In genomic region chr10:7611909-7612308, GRCh38 we compare ENCODE assay signal across 16 cellular contexts. TPM values are rescaled to one million over a fixed set of nuclear protein-coding genes. Genes with fewer than 3 reads are reported as not detected.
DNase-seq lines count a peak whose midpoint lies in the region; ATAC-seq and TF ChIP-seq lines count a peak whose summit lies in the region.
"Had no signal": no experiment of that assay in that cellular context is flagged by ENCODE, and none has a peak within 500 bp of the region (broad histone marks: within the 10 kb centered on the region; RNA-seq: fewer than 3 reads in every experiment).

No MANE protein-coding gene starts in this region.

- no peaks in the 10 kb centered on the region for H3K4me1 ChIP-seq in PC-3 (ENCODE audit: insufficient read depth, low read length)
- H3K4me1 ChIP-seq: BE2C had no signal

- no peaks in the 10 kb centered on the region for H3F3A ChIP-seq in PC-3 (ENCODE audit: low read length, unreplicated experiment)

- H2AFZ ChIP-seq in PC-3 (ENCODE audit: low read length): no peak overlapping the region

- no peaks in the 10 kb centered on the region for H3K9me2 ChIP-seq in PC-3 (replicated peaks; ENCODE audit: low read length)

- H3K4me3 ChIP-seq in SK-N-MC: no peak overlapping the region
- H3K4me3 ChIP-seq in fibroblast of the aortic adventitia (ENCODE audit: low read depth, low read length): no peak overlapping the region
- no peak overlapping the region for H3K4me3 ChIP-seq in PC-3 (ENCODE audit: low read length)

- intact Hi-C loops in PC-3 (cut with micrococcal nuclease): no loop called here

- H3K9ac ChIP-seq in SK-N-MC (ENCODE audit: insufficient read length) (no peak overlapping the region), PC-3 (ENCODE audit: low read length) (no peak overlapping the region)

- DNase-seq in AG08395 (ENCODE audit: low spot score): peak; percentile 30
- DNase-seq in GM03348 (ENCODE audit: low spot score): peak; percentile 23
- DNase-seq in SK-N-MC (ENCODE audit: low read depth, low spot score): no peak
- DNase-seq in fibroblast of the aortic adventitia (ENCODE audit: low read depth): peak; percentile 19
- DNase-seq in islet precursor cell: no peak
- no peak for DNase-seq in PC-3
- no peak for DNase-seq in NCI-H1436 (lab: John Stamatoyannopoulos, UW)
- no peak for DNase-seq in SK-N-DZ (ENCODE audit: low spot score)
- DNase-seq: 8988T; BE2C; CD4-positive, alpha-beta memory T cell; DMS79; EL; GOT3; H9 had no signal

- H3K4me2 ChIP-seq in PC-3 (ENCODE audit: low read length): no peak overlapping the region

- H3K9me3 ChIP-seq in SK-N-MC (ENCODE audit: low read depth, low read length): no peaks in the 10 kb centered on the region
- H3K9me3 ChIP-seq in PC-3 (ENCODE audit: low read length): no peaks in the 10 kb centered on the region
- H3K9me3 ChIP-seq: BE2C had no signal

- no peak for ATAC-seq in PC-3

- POLR2A ChIA-PET in PC-3 (lab: Charles Lee; ENCODE audit: unreplicated experiment): interaction anchor here (0.6 kb wide), 1 partner anchor 30 kb away, joined by 8 read pairs; no protein-coding TSS in a partner anchor

- BruUV-seq in PC-3 (replicated peaks; lab: Mats Ljungman, UMichigan): no TSS peak

- H3K79me2 ChIP-seq in PC-3 (ENCODE audit: low read length): no peaks in the 10 kb centered on the region

- H3K27ac ChIP-seq in SK-N-MC (peak overlapping the region; percentile 60), PC-3 (ENCODE audit: low read length) (no peak overlapping the region)
- H3K27ac ChIP-seq: C4-2B had no signal

- CTCF ChIA-PET in PC-3 (lab: Charles Lee): no interaction called here

- H3K36me3 ChIP-seq in SK-N-MC (ENCODE audit: insufficient read depth, low read length) (no peaks in the 10 kb centered on the region), PC-3 (ENCODE audit: low read depth, low read length) (no peaks in the 10 kb centered on the region)
- H3K36me3 ChIP-seq: BE2C had no signal

- TF ChIP-seq CTCF in fibroblast of the aortic adventitia (IDR thresholded peaks at IDR 0.05; ENCODE audit: insufficient read depth, low read length) (no peak), PC-3 (conservative IDR thresholded peaks at IDR 0.05; ENCODE audit: low read depth, low read length) (no peak)

- H3K27me3 ChIP-seq in PC-3 (ENCODE audit: low read length): peaks cover 19% of the 10 kb centered on the region

- no peaks in the 10 kb centered on the region for H4K20me1 ChIP-seq in PC-3 (ENCODE audit: low read length)

RNA-seq across cellular contexts. Expression of gene ITIH5, which starts 54.9 kb away (rescaled TPM):
- total RNA-seq in fibroblast of the aortic adventitia (ENCODE audit: low replicate concordance) (0.09 and 9.6 TPM in 2 replicates), PC-3 (2014; rRNA removed) (not detected in 2 replicates)
- polyA plus RNA-seq in SK-N-DZ (2014; cell fraction: cytosol; rRNA removed): not detected in 2 replicates
- not detected in 2 replicates for polyA plus RNA-seq in SK-N-DZ (2014; cell fraction: nucleus; rRNA removed)
- total RNA-seq: CD4-positive, alpha-beta memory T cell had no signal
- polyA plus RNA-seq: CD4-positive, alpha-beta memory T cell had no signal

Comparison
In these comparisons a context has a peak if more than half of its experiments do, and no peak if none do; other contexts are left out.
1. DNase-seq: peak in AG08395 (single experiment), GM03348 (single experiment) and fibroblast of the aortic adventitia (single experiment); none in SK-N-MC (single experiment), islet precursor cell (single experiment), PC-3 (single experiment), NCI-H1436 (single experiment) and SK-N-DZ (single experiment).